Comparison of ENCODE assay signal across 8 cellular contexts in genomic region chr7:5780801-5781496, GRCh38. TPM values are rescaled to one million over a fixed set of nuclear protein-coding genes. Genes with fewer than 3 reads are reported as not detected.
A peak's percentile ranks its signal among the peaks of the same experiment; 100 is the strongest.
DNase-seq lines count a peak whose midpoint lies in the region; ATAC-seq and TF ChIP-seq lines count a peak whose summit lies in the region.

No MANE protein-coding gene starts in this region.

- H4K91ac ChIP-seq in mesenchymal stem cell (ENCODE audit: low read length): peak overlapping the region; percentile 80

- peak overlapping the region; percentile 98 for H2BK15ac ChIP-seq in mesenchymal stem cell (ENCODE audit: low read depth, poor library complexity, severe bottlenecking)

- H2BK5ac ChIP-seq in mesenchymal stem cell (ENCODE audit: low read depth, low read length, poor library complexity, severe bottlenecking): no peak overlapping the region

- peak overlapping the region; percentile 81 for H3K4me3 ChIP-seq in Caco-2 (ENCODE audit: low read depth, low read length)
- H3K4me3 ChIP-seq in mesenchymal stem cell (ENCODE audit: insufficient read depth in 1 of 2, low read depth in 1 of 2, low read length in 2 of 2): peak overlapping the region; percentile 79 to 91

- H3K9me3 ChIP-seq in Caco-2: no peaks in the 10 kb centered on the region
- no peaks in the 10 kb centered on the region for H3K9me3 ChIP-seq in mesenchymal stem cell (ENCODE audit: control insufficient read depth, low read length)

- peak overlapping the region; percentile 84 for H4K8ac ChIP-seq in mesenchymal stem cell (ENCODE audit: low read length)

- peak; percentile 10 for ATAC-seq in GM19468 (IDR thresholded peaks at IDR 0.05; ENCODE audit: extremely low read depth, unreplicated experiment)
- ATAC-seq in HG03558 (IDR thresholded peaks at IDR 0.05; ENCODE audit: extremely low read depth, unreplicated experiment): peak; percentile 21
- peak; percentile 23 for ATAC-seq in effector memory CD8-positive, alpha-beta T cell (replicated peaks)

- H2AFZ ChIP-seq in mesenchymal stem cell (ENCODE audit: low read depth, low read length): peak overlapping the region; percentile 36

- H3K36me3 Mint-ChIP-seq in Caco-2 (ENCODE audit: insufficient read depth, unreplicated experiment): peaks cover 28% of the 10 kb centered on the region
- peaks cover 23% of the 10 kb centered on the region for H3K36me3 Mint-ChIP-seq in activated CD4-positive, alpha-beta T cell treated with anti-CD3 and anti-CD28 coated beads, Interleukin-2, amount 10 ng/mL, durations not matched to agents 24 days and 14 days (ENCODE audit: low read depth)
- peaks cover 22% of the 10 kb centered on the region for H3K36me3 Mint-ChIP-seq in effector memory CD8-positive, alpha-beta T cell (ENCODE audit: insufficient read depth)

- intact Hi-C loops in Caco-2 (cut with micrococcal nuclease; ENCODE audit: unreplicated experiment): loop anchor here (1.0 to 5.0 kb wide), 2 partner anchors 31 to 69 kb away; no protein-coding TSS in a partner anchor
- intact Hi-C loops in activated CD4-positive, alpha-beta T cell treated with anti-CD3 and anti-CD28 coated beads, Interleukin-2, amount 10 ng/mL, durations not matched to agents 24 days and 14 days (cut with micrococcal nuclease): loop anchor here (2.0 kb wide), 2 partner anchors 42 to 228 kb away; partner anchors contain the start of genes AIMP2 and PMS2

- peak overlapping the region; percentile 83 for H3K27ac Mint-ChIP-seq in Caco-2 (ENCODE audit: unreplicated experiment)
- H3K27ac Mint-ChIP-seq in activated CD4-positive, alpha-beta T cell treated with anti-CD3 and anti-CD28 coated beads, Interleukin-2, amount 10 ng/mL, durations not matched to agents 24 days and 14 days: peak overlapping the region; percentile 91
- peak overlapping the region; percentile 89 to 94 for H3K27ac Mint-ChIP-seq in effector memory CD8-positive, alpha-beta T cell

- no peaks in the 10 kb centered on the region for H3K4me1 Mint-ChIP-seq in Caco-2 (ENCODE audit: low read depth, unreplicated experiment)
- peaks cover 36% of the 10 kb centered on the region for H3K4me1 Mint-ChIP-seq in activated CD4-positive, alpha-beta T cell treated with anti-CD3 and anti-CD28 coated beads, Interleukin-2, amount 10 ng/mL, durations not matched to agents 24 days and 14 days
- peaks cover 31 to 44% of the 10 kb centered on the region in 2 donors for H3K4me1 Mint-ChIP-seq in effector memory CD8-positive, alpha-beta T cell (ENCODE audit: low read depth in 2 of 2)

- no TSS peak for BruUV-seq in Caco-2 (replicated peaks; lab: Mats Ljungman, UMichigan)

- POLR2A ChIA-PET in Caco-2 (lab: Charles Lee): interaction anchor here (0.6 to 1.8 kb wide), 3 partner anchors 13 to 730 kb away, joined by 3 to 31 read pairs (median 4); no protein-coding TSS in a partner anchor

- no peak overlapping the region for H3K27ac ChIP-seq in mesenchymal stem cell (ENCODE audit: low read length, poor library complexity, severe bottlenecking)

- DNase-seq in Caco-2: peak in 1 of 2 experiments; percentile 68
- DNase-seq in activated CD4-positive, alpha-beta T cell treated with anti-CD3 and anti-CD28 coated beads, Interleukin-2, amount 10 ng/mL, durations not matched to agents 24 days and 14 days: peak; percentile 82
- DNase-seq in effector memory CD8-positive, alpha-beta T cell: peak in 2 of 3 experiments; percentile 18 to 26
- peak; percentile 62 for DNase-seq in mesenchymal stem cell
- DNase-seq in stimulated activated CD8-positive, alpha-beta memory T cell treated with anti-CD3 and anti-CD28 coated beads, Interleukin-4, amount 100 ng/mL, for 1 hour (ENCODE audit: low read depth in 2 of 2, low spot score in 1 of 2): peak; percentile 3 to 10
- no peak for DNase-seq in NCI-H2107 treated with DMSO at 0.1 percent for 48 hours (lab: John Stamatoyannopoulos, UW; ENCODE audit: unreplicated experiment)

- H3K79me1 ChIP-seq in mesenchymal stem cell (replicated peaks; ENCODE audit: low read length, poor library complexity, severe bottlenecking): no peaks in the 10 kb centered on the region

- peak overlapping the region; percentile 81 for H3K4me3 Mint-ChIP-seq in Caco-2 (ENCODE audit: unreplicated experiment)
- H3K4me3 Mint-ChIP-seq in activated CD4-positive, alpha-beta T cell treated with anti-CD3 and anti-CD28 coated beads, Interleukin-2, amount 10 ng/mL, durations not matched to agents 24 days and 14 days: peak overlapping the region; percentile 89
- H3K4me3 Mint-ChIP-seq in effector memory CD8-positive, alpha-beta T cell: peak overlapping the region; percentile 87 to 92

- peak overlapping the region; percentile 77 for H2BK120ac ChIP-seq in mesenchymal stem cell (ENCODE audit: low read depth, low read length)

- H3K9me3 Mint-ChIP-seq in Caco-2 (ENCODE audit: unreplicated experiment): no peaks in the 10 kb centered on the region
- peaks cover 3% of the 10 kb centered on the region for H3K9me3 Mint-ChIP-seq in activated CD4-positive, alpha-beta T cell treated with anti-CD3 and anti-CD28 coated beads, Interleukin-2, amount 10 ng/mL, durations not matched to agents 24 days and 14 days
- H3K9me3 Mint-ChIP-seq in effector memory CD8-positive, alpha-beta T cell: no peaks in the 10 kb centered on the region

- H3K36me3 ChIP-seq in Caco-2 (ENCODE audit: control insufficient read depth, insufficient read depth, low read length) (peaks cover 2% of the 10 kb centered on the region; the same call in 1 of the 2 replicates), mesenchymal stem cell (ENCODE audit: control insufficient read depth in 1 of 2, insufficient read depth in 2 of 2, low read depth in 1 of 2, low read length in 2 of 2) (peaks cover 0 to 12% of the 10 kb centered on the region in 2 experiments)

- peak overlapping the region in 1 of 2 experiments; percentile 96 for H3K23ac ChIP-seq in mesenchymal stem cell (ENCODE audit: low read length in 2 of 2)

- H3K4ac ChIP-seq in mesenchymal stem cell (ENCODE audit: low read depth in 1 of 2, low read length in 2 of 2): peak overlapping the region; percentile 87 to 97

- CTCF ChIA-PET in Caco-2 (lab: Charles Lee): interaction anchor here (0.6 to 1.3 kb wide), 15 partner anchors 12 to 549 kb away, joined by 3 to 20 read pairs (median 3); no protein-coding TSS in a partner anchor

- no peak for TF ChIP-seq CTCF in Caco-2 (IDR thresholded peaks at IDR 0.05; ENCODE audit: insufficient read depth in 1 of 2, low read depth in 1 of 2, low read length in 1 of 2, severe bottlenecking in 1 of 2, unreplicated experiment in 1 of 2)

- H3K14ac ChIP-seq in mesenchymal stem cell (ENCODE audit: low read length in 2 of 2): peak overlapping the region in 1 of 2 experiments; percentile 97

- no peaks in the 10 kb centered on the region for H3K27me3 Mint-ChIP-seq in Caco-2 (ENCODE audit: insufficient read depth, unreplicated experiment)
- no peaks in the 10 kb centered on the region for H3K27me3 Mint-ChIP-seq in activated CD4-positive, alpha-beta T cell treated with anti-CD3 and anti-CD28 coated beads, Interleukin-2, amount 10 ng/mL, durations not matched to agents 24 days and 14 days
- no peaks in the 10 kb centered on the region for H3K27me3 Mint-ChIP-seq in effector memory CD8-positive, alpha-beta T cell

- H2AK5ac ChIP-seq in mesenchymal stem cell (ENCODE audit: low read length, severe bottlenecking): no peak overlapping the region

- no peak overlapping the region for H2BK12ac ChIP-seq in mesenchymal stem cell (ENCODE audit: low read length in 2 of 2)

- H3K9ac ChIP-seq in mesenchymal stem cell (ENCODE audit: low read length): peak overlapping the region; percentile 86

- under 1% methylated on average over 53 of the region's 85 CpGs for WGBS in mesenchymal stem cell

- peak overlapping the region; percentile 79 to 82 for H3K18ac ChIP-seq in mesenchymal stem cell (ENCODE audit: low read depth in 1 of 2, low read length in 2 of 2)

- H3K27me3 ChIP-seq in Caco-2 (replicated peaks; ENCODE audit: control insufficient read depth, insufficient read depth, low read length) (no peaks in the 10 kb centered on the region), mesenchymal stem cell (ENCODE audit: control insufficient read depth in 1 of 2, insufficient read depth in 1 of 2, low read length in 2 of 2) (no peaks in the 10 kb centered on the region)

- H3K4me1 ChIP-seq in Caco-2 (no peaks in the 10 kb centered on the region), mesenchymal stem cell (ENCODE audit: control insufficient read depth, insufficient read depth, low read depth, low read length) (peaks cover 5% of the 10 kb centered on the region)

- peak overlapping the region; percentile 37 for H3K4me2 ChIP-seq in mesenchymal stem cell (ENCODE audit: low read length, poor library complexity, severe bottlenecking)

RNA-seq across cellular contexts. Expression of gene RNF216, which starts 0.5 kb away (rescaled TPM):
- total RNA-seq in Caco-2 (2022): 40.6 and 44.6 TPM in 2 replicates
- 41.0 and 41.1 TPM in 2 replicates for total RNA-seq in activated CD4-positive, alpha-beta T cell treated with anti-CD3 and anti-CD28 coated beads, Interleukin-2, amount 10 ng/mL, durations not matched to agents 24 days and 14 days
- polyA plus RNA-seq in mesenchymal stem cell (2013, experiment 1 of 2): 25.1 TPM
- polyA plus RNA-seq in mesenchymal stem cell (2013, experiment 2 of 2): 24.7 TPM
